In genomic region chr22:20507253-20508066, GRCh38 we compare ENCODE assay signal across 1 cellular context.
A peak's percentile ranks its signal among the peaks of the same experiment; 100 is the strongest.
TF ChIP-seq lines count a peak whose summit lies in the region.

Gene MED15, plus strand, starts transcription at chr22:20507610. Its CDS starts 69 bp downstream, at chr22:20507679.

TF ChIP-seq in K562, 482 proteins besides CTCF, POLR2A, EP300 and RAD21 (continued from another document and continues in another):
- TF ChIP-seq POLR2H (tag; IDR thresholded peaks at IDR 0.05; ENCODE audit: low read depth) (no peak), MIER1 (IDR thresholded peaks at IDR 0.05; ENCODE audit: low read depth) (no peak), ATF2 (CRISPR knock-in tag; IDR thresholded peaks at IDR 0.05) (no peak), ZBTB43 (CRISPR knock-in tag; IDR thresholded peaks at IDR 0.05) (peak; percentile 96; the same call in 1 of the 2 replicates), SFPQ (IDR thresholded peaks at IDR 0.05; ENCODE audit: low read depth, low read length) (no peak), SRF (CRISPR knock-in tag; IDR thresholded peaks at IDR 0.05) (no peak), LARP7 (IDR thresholded peaks at IDR 0.05) (no peak), BACH1 (tag; IDR thresholded peaks at IDR 0.05) (no peak), NCOA6 (IDR thresholded peaks at IDR 0.05) (no peak), MXD1 (CRISPR knock-in tag; IDR thresholded peaks at IDR 0.05; ENCODE audit: borderline replicate concordance, poor library complexity, severe bottlenecking) (peak; percentile 76), ZC3H11A (IDR thresholded peaks at IDR 0.05; ENCODE audit: low read depth, low read length) (peak; percentile 97), HMGN3 (IDR thresholded peaks at IDR 0.05; ENCODE audit: borderline replicate concordance, extremely low read depth, insufficient read length, low read depth, low read length) (no peak), POLR2AphosphoS5 (IDR thresholded peaks at IDR 0.05; ENCODE audit: control insufficient read depth, insufficient read depth, low read depth, low read length) (no peak), USF2 (CRISPR knock-in tag; IDR thresholded peaks at IDR 0.05) (no peak), ZNF668 (CRISPR knock-in tag; IDR thresholded peaks at IDR 0.05) (peak; percentile 92), PRDM10 (IDR thresholded peaks at IDR 0.05; ENCODE audit: partially characterized antibody) (no peak), RHOXF2B (CRISPR knock-in tag; conservative IDR thresholded peaks at IDR 0.05) (peak; percentile 74), CREB3 (tag; conservative IDR thresholded peaks at IDR 0.05; ENCODE audit: low read depth) (no peak), ZNF134 (CRISPR knock-in tag; conservative IDR thresholded peaks at IDR 0.05) (no peak), SP2 (IDR thresholded peaks at IDR 0.05; ENCODE audit: extremely low read depth, low read depth, low read length, poor library complexity, severe bottlenecking) (peak; percentile 48), ZC3H8 (IDR thresholded peaks at IDR 0.05) (no peak), THAP7 (CRISPR knock-in tag; IDR thresholded peaks at IDR 0.05) (no peak), ZNF584 (CRISPR knock-in tag; IDR thresholded peaks at IDR 0.05; ENCODE audit: low read depth) (no peak), GMEB1 (CRISPR knock-in tag; IDR thresholded peaks at IDR 0.05) (no peak), AFF1 (IDR thresholded peaks at IDR 0.05; ENCODE audit: low read depth in 1 of 2, partially characterized antibody in 2 of 2) (no peak), ZBTB49 (CRISPR knock-in tag; IDR thresholded peaks at IDR 0.05; ENCODE audit: borderline replicate concordance) (peak; percentile 98), MTA2 (IDR thresholded peaks at IDR 0.05; ENCODE audit: low read depth) (no peak), KDM5B (IDR thresholded peaks at IDR 0.05; ENCODE audit: insufficient replicate concordance, low read depth, low read length) (peak; percentile 98), CREB1 (IDR thresholded peaks at IDR 0.05) (no peak), CREB1 (CRISPR knock-in tag; IDR thresholded peaks at IDR 0.05) (no peak), BMI1 (IDR thresholded peaks at IDR 0.05; ENCODE audit: low read length) (0 out of 2 replicates have a peak, but pooled peaks have one; percentile 19), IRF1 (CRISPR knock-in tag; IDR thresholded peaks at IDR 0.05; ENCODE audit: borderline replicate concordance) (no peak), KDM2B (CRISPR knock-in tag; IDR thresholded peaks at IDR 0.05) (peak; percentile 92), CCAR2 (IDR thresholded peaks at IDR 0.05; ENCODE audit: low read depth, low read length) (no peak), CREM (IDR thresholded peaks at IDR 0.05; ENCODE audit: low read depth) (no peak)
